In the genomic region with DNA sequence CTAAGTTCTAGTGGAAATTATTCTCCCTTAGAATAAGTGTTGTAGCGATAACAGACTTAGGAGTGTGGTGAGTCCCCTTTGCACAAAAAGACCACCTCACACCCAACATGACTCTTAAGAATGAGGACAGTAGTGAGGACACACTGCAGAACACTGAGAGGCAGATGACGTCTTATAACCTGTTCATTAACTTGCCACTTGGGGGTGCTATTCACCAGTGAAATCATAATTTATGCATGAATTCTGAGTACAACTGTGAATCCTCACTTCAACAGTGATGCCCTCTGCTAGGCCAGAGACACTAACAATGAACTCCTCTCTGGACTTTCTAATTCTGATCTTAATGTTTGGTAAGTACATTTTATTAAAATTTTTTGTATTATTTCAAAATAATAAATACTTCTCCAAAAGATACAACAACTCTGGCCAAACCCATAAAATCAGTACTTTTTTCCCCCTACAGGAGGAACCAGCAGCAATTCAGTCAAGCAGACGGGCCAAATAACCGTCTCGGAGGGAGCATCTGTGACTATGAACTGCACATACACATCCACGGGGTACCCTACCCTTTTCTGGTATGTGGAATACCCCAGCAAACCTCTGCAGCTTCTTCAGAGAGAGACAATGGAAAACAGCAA, we compare ENCODE assay signal across 8 cellular contexts.
A peak's percentile ranks its signal among the peaks of the same experiment; 100 is the strongest.
DNase-seq lines count a peak whose midpoint lies in the region; ATAC-seq lines count a peak whose summit lies in the region.

No MANE protein-coding gene starts in this region.

- no peak overlapping the region for H3K4me3 Mint-ChIP-seq in memory B cell

- peak; percentile 83 for ATAC-seq in GM18861 (IDR thresholded peaks at IDR 0.05; ENCODE audit: unreplicated experiment)
- peak; percentile 75 for ATAC-seq in HG03521 (IDR thresholded peaks at IDR 0.05; ENCODE audit: unreplicated experiment)
- peak; percentile 92 for ATAC-seq in memory B cell (ENCODE audit: low read depth)

- no peaks in the 10 kb centered on the region for H3K9me3 Mint-ChIP-seq in memory B cell

- DNase-seq in COLO668 (lab: John Stamatoyannopoulos, UW; ENCODE audit: unreplicated experiment) (peak; percentile 31), RPMI8226 (peak; percentile 49), dermis microvascular lymphatic vessel endothelial cell (ENCODE audit: low read depth in 2 of 2) (peak; percentile 16 to 53), memory B cell (ENCODE audit: low spot score in 2 of 2) (peak; percentile 54 to 60), NCI-H187 treated with DMSO at 0.1 percent for 48 hours (lab: John Stamatoyannopoulos, UW) (no peak)
- no peak for DNase-seq in effector CD8-positive, alpha-beta T cell (lab: John Stamatoyannopoulos, UW)

- H3K36me3 Mint-ChIP-seq in memory B cell, result no peaks in the 10 kb centered on the region

- no peak overlapping the region for H3K27ac Mint-ChIP-seq in memory B cell

- no peaks in the 10 kb centered on the region for H3K4me1 Mint-ChIP-seq in memory B cell

- H3K27me3 Mint-ChIP-seq in memory B cell, result no peaks in the 10 kb centered on the region

Comparison
In these comparisons a context has a peak if more than half of its experiments do, and no peak if none do; other contexts are left out.
1. DNase-seq: peak in COLO668 (single experiment), RPMI8226 (single experiment), dermis microvascular lymphatic vessel endothelial cell (2 of 2) and memory B cell (2 of 2); none in NCI-H187 treated with DMSO at 0.1 percent for 48 hours (single experiment) and effector CD8-positive, alpha-beta T cell (single experiment).
2. Peak in every context shown above with its lines, with median percentiles within 50 percentile points of each other: ATAC-seq.